In the genomic region with DNA sequence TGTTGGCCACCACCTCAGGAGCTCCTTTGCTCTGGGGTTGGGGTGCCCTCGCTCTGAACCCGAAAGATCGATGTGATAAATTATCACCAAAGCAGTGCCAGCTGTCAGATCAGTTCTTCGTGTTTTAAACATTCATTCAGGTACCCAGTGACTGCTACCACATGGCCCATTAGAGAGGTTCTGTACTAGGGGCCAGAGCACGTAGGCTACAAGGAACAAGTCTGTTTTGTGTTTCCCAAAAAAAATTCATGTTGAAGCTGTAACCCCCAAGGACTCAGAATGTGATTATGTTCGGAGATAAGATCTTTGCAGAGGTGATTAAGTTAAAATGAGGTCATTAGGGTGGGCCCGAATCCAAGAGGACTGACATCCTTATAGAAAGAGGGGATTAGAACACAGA, we compare ENCODE assay signal across 21 cellular contexts.
A peak's percentile ranks its signal among the peaks of the same experiment; 100 is the strongest.
DNase-seq lines count a peak whose midpoint lies in the region; ATAC-seq, FAIRE-seq and TF ChIP-seq lines count a peak whose summit lies in the region.
"Had no signal": no experiment of that assay in that cellular context is flagged by ENCODE, and none has a peak within 500 bp of the region (broad histone marks: within the 10 kb centered on the region; RNA-seq: fewer than 3 reads in every experiment).

No MANE protein-coding gene starts in this region.

- CTCF ChIA-PET in SK-N-SH (lab: Yijun Ruan, JAX) = interaction anchor here (0.6 to 3.0 kb wide), 11 partner anchors 9 to 809 kb away, joined by 3 to 10 read pairs (median 4); no protein-coding TSS in a partner anchor

- no peak for TF ChIP-seq CTCF in SK-N-SH (IDR thresholded peaks at IDR 0.05)
- TF ChIP-seq CTCF in astrocyte (IDR thresholded peaks at IDR 0.05; ENCODE audit: insufficient read depth, low read depth, low read length) = no peak
- TF ChIP-seq CTCF in pancreas (IDR thresholded peaks at IDR 0.05) = no peak

- H3K9ac ChIP-seq in SK-N-SH (no peak overlapping the region), astrocyte (ENCODE audit: low read length) (no peak overlapping the region)
- H3K9ac ChIP-seq: BLaER1, GM23248 had no signal

- H3F3A ChIP-seq in SK-N-SH (replicated peaks; ENCODE audit: insufficient read depth) = no peaks in the 10 kb centered on the region

- H3K79me2 ChIP-seq in SK-N-SH (ENCODE audit: insufficient read depth) (no peaks in the 10 kb centered on the region), astrocyte (ENCODE audit: insufficient read depth, low read length) (no peaks in the 10 kb centered on the region)

- 1% methylated on average over 4 of the region's 7 CpGs for WGBS in SK-N-SH (ENCODE audit: low lambda C conversion rate)
- 30 to 38% methylated on average over 7 of the region's 7 CpGs for WGBS in pancreas, 2 donors

- no peaks in the 10 kb centered on the region for H3K36me3 ChIP-seq in SK-N-SH (replicated peaks in 1 of 2; ENCODE audit: control insufficient read depth in 1 of 2, insufficient read depth in 2 of 2, low read length in 1 of 2)
- H3K36me3 ChIP-seq in astrocyte (ENCODE audit: insufficient read depth, low read length) = no peaks in the 10 kb centered on the region
- H3K36me3 ChIP-seq in pancreas = no peaks in the 10 kb centered on the region
- H3K36me3 ChIP-seq: BLaER1 had no signal

- H3K9me3 ChIP-seq in SK-N-SH (no peaks in the 10 kb centered on the region), astrocyte (ENCODE audit: insufficient read depth, low read depth, low read length) (peaks cover 10% of the 10 kb centered on the region), pancreas (no peaks in the 10 kb centered on the region)

- H3K4me1 ChIP-seq in SK-N-SH (ENCODE audit: control insufficient read depth in 1 of 2, insufficient read depth in 2 of 2, low read depth in 1 of 2, low read length in 1 of 2) (peaks cover 0 to 21% of the 10 kb centered on the region in 2 experiments; a peak in 1 of 4 replicates), astrocyte (ENCODE audit: insufficient read depth, low read length) (no peaks in the 10 kb centered on the region), pancreas (no peaks in the 10 kb centered on the region)

- H4K20me1 ChIP-seq in SK-N-SH (ENCODE audit: insufficient read depth) = no peaks in the 10 kb centered on the region
- no peaks in the 10 kb centered on the region for H4K20me1 ChIP-seq in astrocyte (ENCODE audit: insufficient read depth, low read length)
- H4K20me1 ChIP-seq: BLaER1 had no signal

- H3K4me2 ChIP-seq in SK-N-SH = no peak overlapping the region
- H3K4me2 ChIP-seq in astrocyte (ENCODE audit: low read length) = no peak overlapping the region
- H3K4me2 ChIP-seq: BLaER1 had no signal

- POLR2A ChIA-PET in SK-N-SH (lab: Yijun Ruan, JAX) = interaction anchor here (0.5 to 1.8 kb wide), 6 partner anchors 9 to 808 kb away, joined by 3 to 15 read pairs (median 4); no protein-coding TSS in a partner anchor

- H2AFZ ChIP-seq in SK-N-SH (ENCODE audit: low read depth) = no peak overlapping the region
- H2AFZ ChIP-seq in astrocyte (ENCODE audit: low read depth, low read length) = no peak overlapping the region
- H2AFZ ChIP-seq: GM23248 had no signal

- H3K9me2 ChIP-seq in SK-N-SH = no peaks in the 10 kb centered on the region

- H3K9me3 Mint-ChIP-seq in astrocyte (ENCODE audit: unreplicated experiment) = peaks cover 23% of the 10 kb centered on the region
- H3K9me3 Mint-ChIP-seq in stimulated activated naive B cell treated with anti-CD40 and anti-IgM and Interleukin-4, amounts not matched to agents 10 μg/mL and 1 μg/mL and 100 μg/mL, for 72 hours = peaks cover 8 to 12% of the 10 kb centered on the region in 2 donors

- DNase-seq in M059J (ENCODE audit: low read depth) = peak; percentile 34
- DNase-seq in SK-N-SH = peak; percentile 74
- no peak for DNase-seq in astrocyte (ENCODE audit: low read depth)
- peak in 2 of 6 donors; percentile 23 to 41 for DNase-seq in pancreas
- no peak for DNase-seq in stimulated activated naive B cell treated with anti-CD40 and anti-IgM and Interleukin-4, amounts not matched to agents 10 μg/mL and 1 μg/mL and 100 μg/mL, for 72 hours
- DNase-seq: CD4-positive, CD25-positive, alpha-beta regulatory T cell; CD8-positive, alpha-beta T cell; DMS 273 treated with DMSO at 0.1 percent for 48 hours; EL; GDM1; GM23248; H7; HCEC 1CT had no signal

- no peaks in the 10 kb centered on the region for H3K4me1 Mint-ChIP-seq in astrocyte (ENCODE audit: low read depth, unreplicated experiment)
- H3K4me1 Mint-ChIP-seq in stimulated activated naive B cell treated with anti-CD40 and anti-IgM and Interleukin-4, amounts not matched to agents 10 μg/mL and 1 μg/mL and 100 μg/mL, for 72 hours = no peaks in the 10 kb centered on the region

- FAIRE-seq in astrocyte (lab: Jason Lieb, UNC) (no peak), pancreas (lab: Jason Lieb, UNC) (no peak)
- FAIRE-seq: D721Med, GM12878, H1 had no signal

- peak overlapping the region in 1 of 2 experiments; percentile 94; a peak in 2 of 4 replicates for H3K27ac ChIP-seq in SK-N-SH (ENCODE audit: low read depth in 2 of 2, low read length in 1 of 2)
- H3K27ac ChIP-seq in astrocyte (ENCODE audit: low read depth, low read length) = no peak overlapping the region
- H3K27ac ChIP-seq in pancreas = peak overlapping the region in 1 of 4 donors; percentile 50
- H3K27ac ChIP-seq: BLaER1, C4-2B, GM23248 had no signal

- ATAC-seq in pancreas (peak; percentile 51 to 75 (median 67)), GM19467 (IDR thresholded peaks at IDR 0.05; ENCODE audit: unreplicated experiment) (no peak), GM18870 (IDR thresholded peaks at IDR 0.05; ENCODE audit: unreplicated experiment) (no peak), GM18907 (IDR thresholded peaks at IDR 0.05; ENCODE audit: unreplicated experiment) (no peak)
- no peak for ATAC-seq in stimulated activated naive B cell treated with anti-CD40 and anti-IgM and Interleukin-4, amounts not matched to agents 10 μg/mL and 1 μg/mL and 100 μg/mL, for 72 hours (replicated peaks)
- ATAC-seq: CD8-positive, alpha-beta T cell; GM12878 had no signal

- H3K27me3 ChIP-seq in SK-N-SH (ENCODE audit: insufficient read depth) = no peaks in the 10 kb centered on the region
- H3K27me3 ChIP-seq in astrocyte (ENCODE audit: insufficient read depth, low read length) = no peaks in the 10 kb centered on the region
- H3K27me3 ChIP-seq in pancreas = no peaks in the 10 kb centered on the region
- H3K27me3 ChIP-seq: BLaER1 had no signal

- H3K4me3 ChIP-seq in SK-N-SH (ENCODE audit: low read depth in 2 of 2, low read length in 1 of 2) (no peak overlapping the region), astrocyte (ENCODE audit: insufficient read depth, low read depth, low read length) (no peak overlapping the region), pancreas (no peak overlapping the region)
- H3K4me3 ChIP-seq: BLaER1, GM12878, GM23248 had no signal

- TF ChIP-seq RAD21 in SK-N-SH (IDR thresholded peaks at IDR 0.05; ENCODE audit: low read length) = no peak; the same call in 1 of the 2 replicates

- H3K27me3 Mint-ChIP-seq in astrocyte (ENCODE audit: low read depth, unreplicated experiment) = peaks cover 42% of the 10 kb centered on the region
- peaks cover 0 to 4% of the 10 kb centered on the region in 2 donors for H3K27me3 Mint-ChIP-seq in stimulated activated naive B cell treated with anti-CD40 and anti-IgM and Interleukin-4, amounts not matched to agents 10 μg/mL and 1 μg/mL and 100 μg/mL, for 72 hours
- H3K27me3 Mint-ChIP-seq: CD4-positive, CD25-positive, alpha-beta regulatory T cell had no signal

- intact Hi-C loops in pancreas (cut with DNase I) = no loop called here

- peak overlapping the region; percentile 23 for H3K27ac Mint-ChIP-seq in astrocyte (ENCODE audit: unreplicated experiment)
- H3K27ac Mint-ChIP-seq in stimulated activated naive B cell treated with anti-CD40 and anti-IgM and Interleukin-4, amounts not matched to agents 10 μg/mL and 1 μg/mL and 100 μg/mL, for 72 hours = no peak overlapping the region
- H3K27ac Mint-ChIP-seq: CD8-positive, alpha-beta T cell had no signal

- TF ChIP-seq EP300 in SK-N-SH (IDR thresholded peaks at IDR 0.05; ENCODE audit: borderline replicate concordance in 1 of 2, low read depth in 1 of 2, low read length in 1 of 2) = peak in 1 of 2 experiments; percentile 97; a peak in 2 of 4 replicates

- no peak overlapping the region for H3K4me3 Mint-ChIP-seq in astrocyte (ENCODE audit: unreplicated experiment)
- no peak overlapping the region for H3K4me3 Mint-ChIP-seq in stimulated activated naive B cell treated with anti-CD40 and anti-IgM and Interleukin-4, amounts not matched to agents 10 μg/mL and 1 μg/mL and 100 μg/mL, for 72 hours
- H3K4me3 Mint-ChIP-seq: CD4-positive, CD25-positive, alpha-beta regulatory T cell; CD8-positive, alpha-beta T cell had no signal

- H3K36me3 Mint-ChIP-seq in astrocyte (ENCODE audit: low read depth, unreplicated experiment) = no peaks in the 10 kb centered on the region
- no peaks in the 10 kb centered on the region for H3K36me3 Mint-ChIP-seq in stimulated activated naive B cell treated with anti-CD40 and anti-IgM and Interleukin-4, amounts not matched to agents 10 μg/mL and 1 μg/mL and 100 μg/mL, for 72 hours
- H3K36me3 Mint-ChIP-seq: CD4-positive, CD25-positive, alpha-beta regulatory T cell; CD8-positive, alpha-beta T cell had no signal

TF ChIP-seq in SK-N-SH, 30 proteins besides CTCF, POLR2A, EP300 and RAD21:
- TF ChIP-seq FOXJ3 (CRISPR knock-in tag; IDR thresholded peaks at IDR 0.05) (peak; percentile 87; the same call in 1 of the 2 replicates), TCF12 (IDR thresholded peaks at IDR 0.05) (no peak), RCOR1 (IDR thresholded peaks at IDR 0.05; ENCODE audit: low read length) (peak; percentile 79), ELF1 (IDR thresholded peaks at IDR 0.05) (no peak), MXI1 (IDR thresholded peaks at IDR 0.05; ENCODE audit: low read depth, low read length) (0 out of 2 replicates have a peak, but pooled peaks have one; percentile 48), GABPA (IDR thresholded peaks at IDR 0.05; ENCODE audit: low read depth) (no peak), GATA2 (CRISPR knock-in tag; IDR thresholded peaks at IDR 0.05) (peak; percentile 97), CHD2 (IDR thresholded peaks at IDR 0.05; ENCODE audit: low read length, partially characterized antibody) (peak; percentile 83)
- TF ChIP-seq, protein P1, sequence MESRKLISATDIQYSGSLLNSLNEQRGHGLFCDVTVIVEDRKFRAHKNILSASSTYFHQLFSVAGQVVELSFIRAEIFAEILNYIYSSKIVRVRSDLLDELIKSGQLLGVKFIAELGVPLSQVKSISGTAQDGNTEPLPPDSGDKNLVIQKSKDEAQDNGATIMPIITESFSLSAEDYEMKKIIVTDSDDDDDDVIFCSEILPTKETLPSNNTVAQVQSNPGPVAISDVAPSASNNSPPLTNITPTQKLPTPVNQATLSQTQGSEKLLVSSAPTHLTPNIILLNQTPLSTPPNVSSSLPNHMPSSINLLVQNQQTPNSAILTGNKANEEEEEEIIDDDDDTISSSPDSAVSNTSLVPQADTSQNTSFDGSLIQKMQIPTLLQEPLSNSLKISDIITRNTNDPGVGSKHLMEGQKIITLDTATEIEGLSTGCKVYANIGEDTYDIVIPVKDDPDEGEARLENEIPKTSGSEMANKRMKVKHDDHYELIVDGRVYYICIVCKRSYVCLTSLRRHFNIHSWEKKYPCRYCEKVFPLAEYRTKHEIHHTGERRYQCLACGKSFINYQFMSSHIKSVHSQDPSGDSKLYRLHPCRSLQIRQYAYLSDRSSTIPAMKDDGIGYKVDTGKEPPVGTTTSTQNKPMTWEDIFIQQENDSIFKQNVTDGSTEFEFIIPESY (IDR thresholded peaks at IDR 0.05; ENCODE audit: borderline replicate concordance, low read depth) = no peak

Comparison
In these comparisons a context has a peak if more than half of its experiments do, and no peak if none do; other contexts are left out.
1. DNase-seq: peak in M059J (single experiment) and SK-N-SH (single experiment); none in astrocyte (single experiment) and stimulated activated naive B cell treated with anti-CD40 and anti-IgM and Interleukin-4, amounts not matched to agents 10 μg/mL and 1 μg/mL and 100 μg/mL, for 72 hours (single experiment).
2. ATAC-seq: peak in pancreas (4 of 4); none in GM19467 (single experiment), stimulated activated naive B cell treated with anti-CD40 and anti-IgM and Interleukin-4, amounts not matched to agents 10 μg/mL and 1 μg/mL and 100 μg/mL, for 72 hours (0 of 2), GM18870 (single experiment) and GM18907 (single experiment).